In the genomic region with DNA sequence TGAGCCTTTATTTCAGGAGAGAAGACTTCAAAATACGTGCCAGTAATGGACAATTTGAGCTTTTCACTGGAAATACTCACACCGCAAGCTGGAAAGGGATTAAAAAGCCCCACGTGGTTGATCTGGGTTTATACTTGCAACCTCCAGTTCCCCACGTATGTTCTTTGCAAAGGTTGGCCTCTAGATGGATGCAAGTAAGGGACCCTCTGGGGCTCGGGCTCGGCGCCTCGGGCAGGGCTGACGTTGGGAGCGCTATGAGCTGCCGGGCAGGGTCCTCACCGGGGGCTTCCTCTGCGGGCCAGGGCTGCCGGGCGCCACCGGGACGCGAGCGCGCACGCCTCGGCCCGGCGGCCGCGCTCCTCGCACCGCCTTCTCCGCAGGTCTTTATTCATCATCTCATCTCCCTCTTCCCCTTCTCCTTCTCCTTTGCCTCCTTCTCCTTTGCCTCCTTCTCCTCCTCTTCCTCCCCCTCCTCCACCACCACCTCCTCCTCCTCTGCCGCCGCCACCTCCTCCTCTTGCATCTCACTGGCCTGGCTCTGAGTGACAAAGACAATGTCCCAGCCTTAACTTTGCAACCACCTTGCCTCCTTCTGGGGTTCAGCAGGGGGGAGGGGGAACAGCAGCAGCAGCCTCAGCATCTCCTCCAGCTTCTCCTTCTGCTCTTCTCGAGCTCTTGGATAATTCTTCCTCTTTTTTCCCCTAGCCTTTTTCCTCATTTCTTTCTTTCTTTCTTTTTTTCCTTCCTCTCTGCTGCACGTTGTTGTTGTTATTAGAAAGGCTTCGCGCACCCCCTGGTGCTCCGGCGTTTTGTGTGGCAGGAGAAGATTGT, we compare ENCODE assay signal across 9 cellular contexts. TPM values are rescaled to one million over a fixed set of nuclear protein-coding genes. Genes with fewer than 3 reads are reported as not detected.
A peak's percentile ranks its signal among the peaks of the same experiment; 100 is the strongest.
DNase-seq lines count a peak whose midpoint lies in the region; ATAC-seq lines count a peak whose summit lies in the region.
"Had no signal": no experiment of that assay in that cellular context is flagged by ENCODE, and none has a peak within 500 bp of the region (broad histone marks: within the 10 kb centered on the region; RNA-seq: fewer than 3 reads in every experiment).

No MANE protein-coding gene starts in this region.

- H3K4me3 ChIP-seq in iPS-11a (ENCODE audit: low read depth, low read length) (peak overlapping the region; percentile 90), skeletal muscle cell (ENCODE audit: low read depth, low read length) (peak overlapping the region; percentile 86)

- DNase-seq in DMS53 (lab: John Stamatoyannopoulos, UW) (peak; percentile 66), DMS53 treated with DMSO at 0.1 percent for 48 hours (lab: John Stamatoyannopoulos, UW; ENCODE audit: unreplicated experiment) (no peak), M059J (ENCODE audit: low read depth) (peak; percentile 60), skeletal muscle cell (ENCODE audit: low read depth) (no peak), hippocampal formation (lab: John Stamatoyannopoulos, UW) (no peak)
- DNase-seq: CD4-positive, CD25-positive, alpha-beta regulatory T cell had no signal

- ATAC-seq in HG03469 (IDR thresholded peaks at IDR 0.05; ENCODE audit: unreplicated experiment) = no peak

- peak overlapping the region; percentile 79 for H3K27ac ChIP-seq in angular gyrus (ENCODE audit: low read depth, low read length)

RNA-seq across cellular contexts. Expression of gene ZNF462, which starts 0.6 kb away (rescaled TPM):
- 6.6 and 17.8 TPM in 2 replicates for total RNA-seq in M059J (2014; rRNA removed; shearing (Covaris generic))

Comparison
In these comparisons a context has a peak if more than half of its experiments do, and no peak if none do; other contexts are left out.
1. DNase-seq: peak in DMS53 (single experiment) and M059J (single experiment); none in DMS53 treated with DMSO at 0.1 percent for 48 hours (single experiment), skeletal muscle cell (single experiment) and hippocampal formation (0 of 2).